ENCODE assay signal across 8 cellular contexts in the genomic region with DNA sequence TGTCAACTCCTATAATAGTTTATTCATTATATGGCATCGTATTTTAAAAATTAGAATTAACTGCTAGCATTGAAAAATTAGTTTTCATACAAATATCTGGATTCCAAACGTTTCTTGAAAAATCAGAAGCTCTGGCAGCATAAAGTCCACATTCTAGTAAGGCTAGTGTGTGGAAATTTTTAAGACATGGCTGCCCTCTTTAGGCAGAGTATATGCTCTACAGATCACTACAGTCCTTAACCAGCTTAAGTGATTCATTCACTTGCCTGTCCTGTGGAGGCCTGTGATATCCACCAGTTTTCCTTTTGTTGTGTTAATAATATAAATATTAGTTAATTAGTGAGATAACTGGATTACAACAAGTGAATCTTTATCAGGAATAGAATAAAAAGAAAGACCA.
DNase-seq lines count a peak whose midpoint lies in the region; ATAC-seq, FAIRE-seq and TF ChIP-seq lines count a peak whose summit lies in the region.

No MANE protein-coding gene starts in this region.

- DNase-seq in MCF 10A (ENCODE audit: unreplicated experiment) (peak; percentile 40), breast epithelium (ENCODE audit: low spot score in 2 of 2) (no peak), RKO (ENCODE audit: low spot score) (peak; percentile 82), foreskin fibroblast (peak in 1 of 2 donors; percentile 56), urothelium cell line (ENCODE audit: low spot score) (peak; percentile 9), T1000 (lab: John Stamatoyannopoulos, UW) (no peak)

- no peak for TF ChIP-seq POLR2A in breast epithelium (IDR thresholded peaks at IDR 0.05)

- H3K27ac ChIP-seq in breast epithelium: no peak overlapping the region

- H3K4me1 Mint-ChIP-seq in MCF 10A (ENCODE audit: insufficient read depth, unreplicated experiment): no peaks in the 10 kb centered on the region

- no peak overlapping the region for H3K4me3 Mint-ChIP-seq in MCF 10A (ENCODE audit: unreplicated experiment)

- intact Hi-C loops in MCF 10A (cut with micrococcal nuclease) (loop anchor here (5.0 to 10.0 kb wide), 3 partner anchors 589 to 1951 kb away; no protein-coding TSS in a partner anchor), breast epithelium (cut with DNase I; ENCODE audit: low total_unique reads) (no loop called here)

- no peaks in the 10 kb centered on the region for H3K9me3 ChIP-seq in breast epithelium

- POLR2A ChIA-PET in MCF 10A (lab: Yijun Ruan, JAX): no interaction called here

- TF ChIP-seq CTCF in MCF 10A (IDR thresholded peaks at IDR 0.05; ENCODE audit: unreplicated experiment): peak; percentile 65
- TF ChIP-seq CTCF in breast epithelium (IDR thresholded peaks at IDR 0.05): no peak
- peak; percentile 39 for TF ChIP-seq CTCF in foreskin fibroblast (IDR thresholded peaks at IDR 0.05; ENCODE audit: low read depth, low read length)

- CTCF ChIA-PET in MCF 10A (lab: Yijun Ruan, JAX): interaction anchor here (0.6 to 1.8 kb wide), 9 partner anchors 12 to 1952 kb away, joined by 3 to 8 read pairs (median 3); no protein-coding TSS in a partner anchor

- no peaks in the 10 kb centered on the region for H3K36me3 ChIP-seq in breast epithelium

- no peak for ATAC-seq in HG02588 (IDR thresholded peaks at IDR 0.05; ENCODE audit: unreplicated experiment)
- ATAC-seq in HG03565 (IDR thresholded peaks at IDR 0.05; ENCODE audit: unreplicated experiment): no peak

- no peaks in the 10 kb centered on the region for H3K9me3 Mint-ChIP-seq in MCF 10A (ENCODE audit: unreplicated experiment)

- no peak overlapping the region for H3K27ac Mint-ChIP-seq in MCF 10A (ENCODE audit: low read depth, unreplicated experiment)

- H3K4me3 ChIP-seq in breast epithelium (no peak overlapping the region), foreskin fibroblast (ENCODE audit: low read depth in 1 of 2, low read length in 2 of 2) (no peak overlapping the region)

- H3K36me3 Mint-ChIP-seq in MCF 10A (ENCODE audit: insufficient read depth, unreplicated experiment): no peaks in the 10 kb centered on the region

- no peaks in the 10 kb centered on the region for H3K4me1 ChIP-seq in breast epithelium

- peaks cover 29% of the 10 kb centered on the region for H3K27me3 Mint-ChIP-seq in MCF 10A (ENCODE audit: insufficient read depth, unreplicated experiment)

- no peak for FAIRE-seq in urothelium cell line (lab: Jason Lieb, UNC)

- no TSS peak for BruUV-seq in MCF 10A (replicated peaks; lab: Mats Ljungman, UMichigan)

- H3K27me3 ChIP-seq in breast epithelium: peaks cover 0 to 18% of the 10 kb centered on the region in 2 donors

Comparison
In these comparisons a context has a peak if more than half of its experiments do, and no peak if none do; other contexts are left out.
1. DNase-seq: peak in MCF 10A (single experiment), RKO (single experiment) and urothelium cell line (single experiment); none in breast epithelium (0 of 2) and T1000 (single experiment).
2. CTCF ChIP-seq: peak in MCF 10A (single experiment) and foreskin fibroblast (single experiment); none in breast epithelium (0 of 3).